20 cellular contexts compared by ENCODE assay signal in genomic region chr10:132714906-132715790, GRCh38.
DNase-seq lines count a peak whose midpoint lies in the region; ATAC-seq and TF ChIP-seq lines count a peak whose summit lies in the region.
"Had no signal": no experiment of that assay in that cellular context is flagged by ENCODE, and none has a peak within 500 bp of the region (broad histone marks: within the 10 kb centered on the region; RNA-seq: fewer than 3 reads in every experiment).

No MANE protein-coding gene starts in this region.

- no peak overlapping the region for H2BK15ac ChIP-seq in mesendoderm (replicated peaks; ENCODE audit: low read depth)

- ATAC-seq in RWPE2 (ENCODE audit: low read depth): no peak

- no peaks in the 10 kb centered on the region for H3K36me3 ChIP-seq in RWPE2 (ENCODE audit: low read depth)
- no peaks in the 10 kb centered on the region for H3K36me3 ChIP-seq in mesendoderm (ENCODE audit: control insufficient read depth, insufficient read depth, low read length)
- peaks cover 0 to 70% (median 32%) of the 10 kb centered on the region in 6 donors for H3K36me3 ChIP-seq in spleen
- peaks cover 20 to 62% (median 56%) of the 10 kb centered on the region in 4 donors for H3K36me3 ChIP-seq in stomach
- no peaks in the 10 kb centered on the region for H3K36me3 ChIP-seq in MG63
- H3K36me3 ChIP-seq: cardiac muscle cell, SJCRH30 had no signal

- H3K9me3 ChIP-seq in RWPE2 (ENCODE audit: severe bottlenecking): no peaks in the 10 kb centered on the region
- peaks cover 0 to 5% (median 0%) of the 10 kb centered on the region in 8 donors for H3K9me3 ChIP-seq in spleen
- no peaks in the 10 kb centered on the region for H3K9me3 ChIP-seq in stomach
- no peaks in the 10 kb centered on the region for H3K9me3 ChIP-seq in MG63
- H3K9me3 ChIP-seq: Caco-2, heart right ventricle, SJCRH30, testis had no signal

- H3K4me3 ChIP-seq in RWPE2 (ENCODE audit: severe bottlenecking) (no peak overlapping the region), mesendoderm (ENCODE audit: low read length) (no peak overlapping the region), spleen (no peak overlapping the region), stomach (no peak overlapping the region), MG63 (no peak overlapping the region)
- H3K4me3 ChIP-seq: cardiac muscle cell, heart right ventricle, SJCRH30, skin epidermis, testis had no signal

- H3K79me2 ChIP-seq in mesendoderm (ENCODE audit: control insufficient read depth, insufficient read depth, low read length): no peaks in the 10 kb centered on the region

- whole genome bisulfite sequencing in mesendoderm (ENCODE audit: extremely low coverage, insufficient coverage, low lambda C conversion rate): no CpG with 5 or more reads among the region's 26 CpGs
- 93 to 97% (median 95%) methylated on average over 22 to 26 of the region's 26 CpGs for WGBS in spleen, 5 donors
- 90 to 95% (median 94%) methylated on average over 26 of the region's 26 CpGs for WGBS in stomach, 5 donors

- no peak for TF ChIP-seq POLR2A in spleen (IDR thresholded peaks at IDR 0.05)
- TF ChIP-seq POLR2A in stomach (IDR thresholded peaks at IDR 0.05): no peak

- no peak overlapping the region for H3K4me2 ChIP-seq in mesendoderm (ENCODE audit: low read length)

- intact Hi-C loops in spleen (cut with DNase I; ENCODE audit: low total_unique reads) (no loop called here), stomach (cut with DNase I; ENCODE audit: low total_unique reads) (no loop called here)

- no peak overlapping the region for H2AK5ac ChIP-seq in mesendoderm (ENCODE audit: low read length)

- H3K27ac ChIP-seq in RWPE2 (ENCODE audit: poor library complexity, severe bottlenecking) (no peak overlapping the region), mesendoderm (ENCODE audit: low read depth, low read length) (no peak overlapping the region), spleen (no peak overlapping the region), stomach (peak overlapping the region in 1 of 5 donors; percentile 82)
- H3K27ac ChIP-seq: cardiac muscle cell, SJCRH30, skin epidermis, testis had no signal

- no peak overlapping the region for H3K18ac ChIP-seq in mesendoderm (ENCODE audit: low read length)

- H3K4me1 ChIP-seq in RWPE2 (ENCODE audit: insufficient read depth, poor library complexity, severe bottlenecking) (no peaks in the 10 kb centered on the region), mesendoderm (ENCODE audit: control insufficient read depth, low read depth, low read length) (peaks cover 3% of the 10 kb centered on the region), spleen (peaks cover 0 to 3% (median 0%) of the 10 kb centered on the region in 6 donors), stomach (peaks cover 0 to 25% (median 12%) of the 10 kb centered on the region in 4 donors)
- H3K4me1 ChIP-seq: Caco-2, SJCRH30, testis had no signal

- H3K9ac ChIP-seq in mesendoderm (ENCODE audit: low read length): no peak overlapping the region

- no peaks in the 10 kb centered on the region for H3K79me1 ChIP-seq in mesendoderm (ENCODE audit: low read length)

- TF ChIP-seq EP300 in stomach (IDR thresholded peaks at IDR 0.05): no peak

- no peak overlapping the region for H3K23ac ChIP-seq in mesendoderm (ENCODE audit: low read length)

- H4K5ac ChIP-seq in mesendoderm (ENCODE audit: low read length): no peak overlapping the region

- no peak overlapping the region for H2BK120ac ChIP-seq in mesendoderm (ENCODE audit: low read depth, low read length)

- H3K56ac ChIP-seq in mesendoderm (ENCODE audit: low read length): peak overlapping the region; percentile 15

- H3K27me3 ChIP-seq in RWPE2 (ENCODE audit: insufficient read depth, poor library complexity, severe bottlenecking) (no peaks in the 10 kb centered on the region), mesendoderm (ENCODE audit: insufficient read depth, low read length, poor library complexity) (no peaks in the 10 kb centered on the region), spleen (replicated peaks in 1 of 7) (no peaks in the 10 kb centered on the region), stomach (no peaks in the 10 kb centered on the region), MG63 (no peaks in the 10 kb centered on the region)
- H3K27me3 ChIP-seq: cardiac muscle cell, heart right ventricle, SJCRH30, testis had no signal

- TF ChIP-seq CTCF in RWPE2 (IDR thresholded peaks at IDR 0.05; ENCODE audit: poor library complexity, severe bottlenecking) (no peak), spleen (IDR thresholded peaks at IDR 0.05 in 8 of 11, conservative IDR thresholded peaks at IDR 0.05 in 3 of 11) (no peak), stomach (IDR thresholded peaks at IDR 0.05) (no peak)

- H2BK5ac ChIP-seq in mesendoderm (ENCODE audit: low read length): no peak overlapping the region

- DNase-seq in RWPE2 (ENCODE audit: low spot score) (peak; percentile 36), globus pallidus (ENCODE audit: low spot score) (peak; percentile 65), mesendoderm (no peak), spleen (peak; percentile 59), stomach (no peak), MG63 (no peak), T-helper 1 cell (no peak)
- DNase-seq in stimulated activated CD8-positive, alpha-beta memory T cell treated with anti-CD3 and anti-CD28 coated beads, Interleukin-4, amount 100 ng/mL, for 48 hours: no peak
- DNase-seq: activated CD8-positive, alpha-beta memory T cell treated with anti-CD3 and anti-CD28 coated beads for 24 hours; effector memory CD4-positive, alpha-beta T cell; NCI-H1436; NCI-H2171; OCI-M1; SJCRH30; stimulated activated CD4-positive, alpha-beta T cell treated with anti-CD3 and anti-CD28 coated beads, Interleukin-4, amount 100 ng/mL, for 24 hours; testis had no signal

- H4K8ac ChIP-seq in mesendoderm (ENCODE audit: low read depth, low read length): no peak overlapping the region

- no peak overlapping the region for H3K4ac ChIP-seq in mesendoderm (ENCODE audit: low read depth, low read length)

Comparison
In these comparisons a context has a peak if more than half of its experiments do, and no peak if none do; other contexts are left out.
1. DNase-seq: peak in RWPE2 (single experiment), globus pallidus (single experiment) and spleen (single experiment); none in mesendoderm (single experiment), stomach (single experiment), MG63 (single experiment), stimulated activated CD8-positive, alpha-beta memory T cell treated with anti-CD3 and anti-CD28 coated beads, Interleukin-4, amount 100 ng/mL, for 48 hours (single experiment) and T-helper 1 cell (0 of 5).